8 cellular contexts compared by ENCODE assay signal in the genomic region with DNA sequence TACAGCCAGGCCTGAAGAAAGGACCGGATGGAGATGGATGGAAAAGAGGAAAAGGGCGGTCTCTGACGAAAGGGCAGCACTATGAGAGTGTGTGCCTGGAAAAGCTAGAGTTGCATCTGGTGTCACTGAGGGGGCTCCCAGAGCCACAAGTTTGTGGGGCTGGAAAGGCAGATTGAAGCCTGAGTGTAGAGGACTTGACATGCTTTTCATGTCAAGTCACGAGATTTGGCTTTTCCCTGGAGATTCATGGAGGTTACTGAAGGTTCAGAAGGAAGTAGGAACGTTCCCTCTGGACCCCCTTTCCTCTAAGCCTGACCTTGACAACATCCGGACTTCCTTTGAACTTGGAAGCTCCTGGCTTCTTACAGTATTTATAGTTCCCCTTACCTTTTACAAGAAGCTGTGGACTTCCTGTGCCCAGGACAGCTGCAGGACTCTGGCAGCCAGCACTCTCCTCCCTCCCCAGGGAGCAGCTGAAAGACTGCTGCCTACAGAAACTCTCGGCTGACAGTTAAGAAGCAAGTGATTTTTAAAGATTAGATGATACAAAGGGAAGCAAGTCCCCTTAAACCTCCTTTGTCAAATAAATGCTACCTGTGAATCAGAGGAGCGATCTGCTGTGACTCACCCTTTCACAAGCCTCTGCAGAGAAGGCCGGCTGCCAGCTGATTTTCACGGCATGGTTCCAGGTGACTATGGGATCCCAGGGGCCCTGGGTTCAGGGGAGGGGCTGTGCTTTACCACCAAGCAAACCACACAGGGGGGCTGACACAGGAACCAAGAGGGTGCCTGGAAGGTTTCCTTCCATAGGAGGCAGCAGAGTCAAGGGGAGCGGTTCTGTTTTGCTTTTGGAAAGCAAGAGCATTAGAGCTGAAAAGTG.
DNase-seq lines count a peak whose midpoint lies in the region; ATAC-seq, FAIRE-seq and TF ChIP-seq lines count a peak whose summit lies in the region.

No MANE protein-coding gene starts in this region.

- H3K36me3 ChIP-seq in Panc1 (ENCODE audit: control insufficient read depth, insufficient read depth, low read length) (no peaks in the 10 kb centered on the region), K562 (ENCODE audit: control insufficient read depth, insufficient read depth, low read length) (no peaks in the 10 kb centered on the region), lung (ENCODE audit: control insufficient read depth in 2 of 2, insufficient read depth in 2 of 2, low read length in 2 of 2) (no peaks in the 10 kb centered on the region)

- no peaks in the 10 kb centered on the region for H3K9me1 ChIP-seq in K562 (ENCODE audit: control insufficient read depth, insufficient read depth, low read length)

- TF ChIP-seq CTCF in Panc1 (IDR thresholded peaks at IDR 0.05) (peak; percentile 23; the same call in 1 of the 2 replicates), K562 (IDR thresholded peaks at IDR 0.05 in 2 of 3, conservative IDR thresholded peaks at IDR 0.05 in 1 of 3; ENCODE audit: insufficient read depth in 2 of 3, low read depth in 1 of 3, low read length in 3 of 3) (peak; percentile 37 to 52 (median 47)), lung (IDR thresholded peaks at IDR 0.05; ENCODE audit: control extremely low read depth, extremely low read depth) (no peak)

- POLR2A ChIA-PET in Panc1 (lab: Charles Lee), result no interaction called here
- POLR2A ChIA-PET in K562 (lab: Yijun Ruan, JAX), result no interaction called here

- 29% methylated on average over 11 of the region's 11 CpGs for WGBS in K562 (ENCODE audit: insufficient coverage, low coverage, missing lambda C conversion rate)
- WGBS in lung, 2 donors, result 31 to 38% methylated on average over 11 of the region's 11 CpGs

- peak overlapping the region in 1 of 2 experiments; percentile 1; a peak in 1 of 4 replicates for H3K4me3 ChIP-seq in Panc1 (ENCODE audit: low read depth in 2 of 2, low read length in 2 of 2)
- no peak overlapping the region for H3K4me3 ChIP-seq in K562
- H3K4me3 ChIP-seq in lung, result no peak overlapping the region

- peak; percentile 59 for ATAC-seq in HG02610 (IDR thresholded peaks at IDR 0.05; ENCODE audit: unreplicated experiment)
- ATAC-seq in Panc1, result peak; percentile 88
- ATAC-seq in K562, result peak; percentile 74
- peak; percentile 50 for ATAC-seq in lung (ENCODE audit: insufficient read depth, low FRiP score)
- ATAC-seq in GM19324 (IDR thresholded peaks at IDR 0.05; ENCODE audit: low FRiP score, unreplicated experiment), result no peak
- ATAC-seq in HG03521 (IDR thresholded peaks at IDR 0.05; ENCODE audit: unreplicated experiment), result no peak

- peak; percentile 76 for DNase-seq in Daoy (ENCODE audit: low read depth)
- no peak for DNase-seq in Panc1 (ENCODE audit: low read depth, low spot score)
- DNase-seq in K562 (ENCODE audit: extremely low read depth in 1 of 4, low spot score in 3 of 4), result peak; percentile 26 to 65 (median 42)
- DNase-seq in lung (ENCODE audit: low spot score), result no peak
- DNase-seq in stimulated activated CD8-positive, alpha-beta memory T cell treated with anti-CD3 and anti-CD28 coated beads, Interleukin-4, amount 100 ng/mL, for 48 hours, result peak; percentile 69

- CTCF ChIA-PET in Panc1 (lab: Charles Lee) (no interaction called here), K562 (lab: Yijun Ruan, JAX; ENCODE audit: low intra/inter-chr PET ratio) (interaction anchor here (1.6 kb wide), 1 partner anchor 222 kb away, joined by 5 read pairs; no protein-coding TSS in a partner anchor)

- intact Hi-C loops in Panc1 (cut with micrococcal nuclease; ENCODE audit: unreplicated experiment), result no loop called here
- intact Hi-C loops in K562 (cut with micrococcal nuclease), result loop anchor here (2.0 to 5.0 kb wide), 2 partner anchors 73 to 225 kb away; partner anchors contain the start of gene STIM2

- H3K27ac ChIP-seq in Panc1 (ENCODE audit: low read length), result no peak overlapping the region; the same call in 1 of the 2 replicates
- H3K27ac ChIP-seq in K562 (ENCODE audit: extremely low read depth, low read depth, low read length), result peak overlapping the region; percentile 21; the same call in 1 of the 3 replicates
- peak overlapping the region in 1 of 2 donors; percentile 61 for H3K27ac ChIP-seq in lung (ENCODE audit: low read depth in 1 of 2, low read length in 1 of 2)

- H3K27me3 ChIP-seq in Panc1 (ENCODE audit: control insufficient read depth, insufficient read depth, low read length) (no peaks in the 10 kb centered on the region), K562 (ENCODE audit: control insufficient read depth in 2 of 2, insufficient read depth in 2 of 2, low read length in 2 of 2) (no peaks in the 10 kb centered on the region), lung (ENCODE audit: control insufficient read depth, insufficient read depth) (no peaks in the 10 kb centered on the region)

- peak; percentile 41; the same call in 1 of the 2 replicates for TF ChIP-seq EP300 in K562 (IDR thresholded peaks at IDR 0.05; ENCODE audit: low read length)

- H4K20me1 ChIP-seq in K562 (replicated peaks; ENCODE audit: control insufficient read depth, insufficient read depth, low read length), result no peaks in the 10 kb centered on the region

- H3K9me3 ChIP-seq in Panc1 (ENCODE audit: control insufficient read depth, insufficient read depth, low read depth, low read length) (no peaks in the 10 kb centered on the region), K562 (replicated peaks; ENCODE audit: control insufficient read depth, insufficient read depth, low read depth, low read length) (no peaks in the 10 kb centered on the region), lung (ENCODE audit: control insufficient read depth in 2 of 2, insufficient read depth in 1 of 2, low read length in 1 of 2) (no peaks in the 10 kb centered on the region)

- in situ Hi-C loops in Panc1 (cut with HindIII; ENCODE audit: low pct_unique_long_range_greater_than_20kb, low sequenced_read_pairs) (no loop called here), K562 (cut with MboI) (no loop called here)

- no peak overlapping the region for H3K4me2 ChIP-seq in K562 (ENCODE audit: insufficient read depth, low read length)

- H2AFZ ChIP-seq in K562 (ENCODE audit: low read depth, low read length), result 0 out of 2 replicates have a peak overlapping the region, but pooled peaks have one; percentile 27

- H3K79me2 ChIP-seq in K562 (ENCODE audit: control insufficient read depth, insufficient read depth, low read length), result no peaks in the 10 kb centered on the region

- no peaks in the 10 kb centered on the region; the same call in 1 of the 2 replicates for H3K4me1 ChIP-seq in Panc1 (ENCODE audit: control insufficient read depth, insufficient read depth, low read length)
- peaks cover 11 to 40% of the 10 kb centered on the region in 2 experiments; a peak in 4 of 5 replicates for H3K4me1 ChIP-seq in K562 (replicated peaks in 1 of 2; ENCODE audit: control insufficient read depth in 2 of 2, insufficient read depth in 2 of 2, low read length in 2 of 2)
- H3K4me1 ChIP-seq in lung (ENCODE audit: control insufficient read depth in 2 of 2, insufficient read depth in 2 of 2, low read length in 2 of 2), result peaks cover 0 to 10% of the 10 kb centered on the region in 2 donors

- TF ChIP-seq RAD21 in K562 (CRISPR knock-in tag; conservative IDR thresholded peaks at IDR 0.05 in 1 of 2, IDR thresholded peaks at IDR 0.05 in 1 of 2), result peak; percentile 37 to 44; a peak in 3 of 4 replicates

- no peak for TF ChIP-seq POLR2A in K562 (conservative IDR thresholded peaks at IDR 0.05)

- peak; percentile 51 for FAIRE-seq in K562 (lab: Jason Lieb, UNC)

- BruUV-seq in Panc1 (replicated peaks; lab: Mats Ljungman, UMichigan), result no TSS peak
- BruUV-seq in K562 (replicated peaks; lab: Mats Ljungman, UMichigan), result no TSS peak

- H3K9ac ChIP-seq in K562 (ENCODE audit: insufficient read depth in 1 of 2, low read depth in 2 of 2, low read length in 2 of 2), result peak overlapping the region in 1 of 2 experiments; percentile 49; a peak in 1 of 4 replicates

TF ChIP-seq in K562, 482 proteins besides CTCF, POLR2A, EP300 and RAD21 (continues in another document):
- peak; percentile 44; the same call in 1 of the 2 replicates for TF ChIP-seq SMAD4 (CRISPR knock-in tag; conservative IDR thresholded peaks at IDR 0.05)
- no peak for TF ChIP-seq KLF10 (CRISPR knock-in tag; IDR thresholded peaks at IDR 0.05)
- TF ChIP-seq CTBP1 (IDR thresholded peaks at IDR 0.05; ENCODE audit: borderline replicate concordance), result peak; percentile 65; the same call in 1 of the 2 replicates
- TF ChIP-seq SP1 (CRISPR knock-in tag; IDR thresholded peaks at IDR 0.05), result no peak
- TF ChIP-seq, protein P1, sequence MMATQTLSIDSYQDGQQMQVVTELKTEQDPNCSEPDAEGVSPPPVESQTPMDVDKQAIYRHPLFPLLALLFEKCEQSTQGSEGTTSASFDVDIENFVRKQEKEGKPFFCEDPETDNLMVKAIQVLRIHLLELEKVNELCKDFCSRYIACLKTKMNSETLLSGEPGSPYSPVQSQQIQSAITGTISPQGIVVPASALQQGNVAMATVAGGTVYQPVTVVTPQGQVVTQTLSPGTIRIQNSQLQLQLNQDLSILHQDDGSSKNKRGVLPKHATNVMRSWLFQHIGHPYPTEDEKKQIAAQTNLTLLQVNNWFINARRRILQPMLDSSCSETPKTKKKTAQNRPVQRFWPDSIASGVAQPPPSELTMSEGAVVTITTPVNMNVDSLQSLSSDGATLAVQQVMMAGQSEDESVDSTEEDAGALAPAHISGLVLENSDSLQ (IDR thresholded peaks at IDR 0.05), result no peak
- TF ChIP-seq, protein P2, sequence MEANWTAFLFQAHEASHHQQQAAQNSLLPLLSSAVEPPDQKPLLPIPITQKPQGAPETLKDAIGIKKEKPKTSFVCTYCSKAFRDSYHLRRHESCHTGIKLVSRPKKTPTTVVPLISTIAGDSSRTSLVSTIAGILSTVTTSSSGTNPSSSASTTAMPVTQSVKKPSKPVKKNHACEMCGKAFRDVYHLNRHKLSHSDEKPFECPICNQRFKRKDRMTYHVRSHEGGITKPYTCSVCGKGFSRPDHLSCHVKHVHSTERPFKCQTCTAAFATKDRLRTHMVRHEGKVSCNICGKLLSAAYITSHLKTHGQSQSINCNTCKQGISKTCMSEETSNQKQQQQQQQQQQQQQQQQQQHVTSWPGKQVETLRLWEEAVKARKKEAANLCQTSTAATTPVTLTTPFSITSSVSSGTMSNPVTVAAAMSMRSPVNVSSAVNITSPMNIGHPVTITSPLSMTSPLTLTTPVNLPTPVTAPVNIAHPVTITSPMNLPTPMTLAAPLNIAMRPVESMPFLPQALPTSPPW (CRISPR knock-in tag; IDR thresholded peaks at IDR 0.05), result peak; percentile 64
- TF ChIP-seq HMGN3 (IDR thresholded peaks at IDR 0.05; ENCODE audit: borderline replicate concordance, extremely low read depth, insufficient read length, low read depth, low read length), result no peak
- peak; percentile 50 for TF ChIP-seq CBFA2T2 (conservative IDR thresholded peaks at IDR 0.05)
- peak; percentile 69 for TF ChIP-seq FOSL1 (tag; conservative IDR thresholded peaks at IDR 0.05)
- 0 out of 2 replicates have a peak, but pooled peaks have one; percentile 35 for TF ChIP-seq ZBTB7A (IDR thresholded peaks at IDR 0.05; ENCODE audit: borderline replicate concordance, control insufficient read depth, low read depth, low read length)
- no peak for TF ChIP-seq MCM2 (IDR thresholded peaks at IDR 0.05; ENCODE audit: low read depth)
- no peak for TF ChIP-seq NRF1 (conservative IDR thresholded peaks at IDR 0.05 in 1 of 2, IDR thresholded peaks at IDR 0.05 in 1 of 2)
- peak; percentile 66; the same call in 1 of the 2 replicates for TF ChIP-seq GATA2 (CRISPR knock-in tag; IDR thresholded peaks at IDR 0.05)

Comparison
In these comparisons a context has a peak if more than half of its experiments do, and no peak if none do; other contexts are left out.
1. DNase-seq: peak in Daoy (single experiment), K562 (4 of 4) and stimulated activated CD8-positive, alpha-beta memory T cell treated with anti-CD3 and anti-CD28 coated beads, Interleukin-4, amount 100 ng/mL, for 48 hours (single experiment); none in Panc1 (single experiment) and lung (single experiment).
2. ATAC-seq: peak in HG02610 (single experiment), Panc1 (single experiment), K562 (single experiment) and lung (single experiment); none in GM19324 (single experiment) and HG03521 (single experiment).